ENCODE assay signal across 9 cellular contexts in the genomic region with DNA sequence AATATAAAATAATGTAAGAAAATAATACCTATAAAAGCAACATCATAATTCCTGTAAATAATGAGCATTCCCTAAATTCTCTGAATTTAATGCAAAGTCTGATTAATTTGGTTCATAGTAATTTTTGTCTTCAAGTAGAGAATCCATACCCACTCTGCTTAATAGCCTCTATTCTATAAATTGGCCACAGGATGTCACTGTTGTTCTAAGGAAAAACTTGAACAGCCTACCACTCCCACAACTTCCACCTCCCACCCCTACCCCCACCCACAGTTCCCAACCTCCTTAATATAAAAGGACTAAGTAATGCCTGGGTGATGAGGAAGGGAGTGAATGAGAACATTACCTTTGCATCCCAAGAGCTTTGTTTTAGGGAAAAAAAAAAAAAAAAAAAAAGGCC. TPM values are rescaled to one million over a fixed set of nuclear protein-coding genes. Genes with fewer than 3 reads are reported as not detected.
DNase-seq lines count a peak whose midpoint lies in the region; ATAC-seq and TF ChIP-seq lines count a peak whose summit lies in the region.
"Had no signal": no experiment of that assay in that cellular context is flagged by ENCODE, and none has a peak within 500 bp of the region (broad histone marks: within the 10 kb centered on the region; RNA-seq: fewer than 3 reads in every experiment).

No MANE protein-coding gene starts in this region.

- H3K9ac ChIP-seq in SU-DHL-6 (ENCODE audit: low read length): no peak overlapping the region

- no peaks in the 10 kb centered on the region for H4K20me1 ChIP-seq in SU-DHL-6 (ENCODE audit: low read depth, low read length)

- no peak overlapping the region for H3K4me3 ChIP-seq in SU-DHL-6 (ENCODE audit: insufficient read depth, low read length, poor library complexity, severe bottlenecking)

- H3K36me3 ChIP-seq in SU-DHL-6 (ENCODE audit: low read length): no peaks in the 10 kb centered on the region

- DNase-seq in ELR (ENCODE audit: low read depth): peak; percentile 65
- DNase-seq in M059J (ENCODE audit: low read depth): peak; percentile 48
- DNase-seq in hepatic stellate cell (ENCODE audit: low spot score): peak; percentile 8
- no peak for DNase-seq in stimulated activated CD4-positive, alpha-beta T cell treated with anti-CD3 and anti-CD28 coated beads, Interleukin-15, amount 100 ng/mL, for 24 hours
- DNase-seq in cerebellum (ENCODE audit: low spot score): no peak
- DNase-seq in NCI-H774 (lab: John Stamatoyannopoulos, UW): no peak

- no peaks in the 10 kb centered on the region for H3K9me2 ChIP-seq in SU-DHL-6 (replicated peaks; ENCODE audit: insufficient read depth, low read length)

- no peaks in the 10 kb centered on the region for H3F3A ChIP-seq in SU-DHL-6 (ENCODE audit: insufficient read depth)

- no peaks in the 10 kb centered on the region for H3K27me3 ChIP-seq in SU-DHL-6 (ENCODE audit: low read length)

- no peak overlapping the region for H3K4me2 ChIP-seq in SU-DHL-6 (ENCODE audit: low read depth, low read length, poor library complexity, severe bottlenecking)

- H3K9me3 ChIP-seq in SU-DHL-6 (ENCODE audit: insufficient read depth, low read length): no peaks in the 10 kb centered on the region

- H2AFZ ChIP-seq in SU-DHL-6 (ENCODE audit: low read depth, low read length, severe bottlenecking): no peak overlapping the region

- peak; percentile 36 for TF ChIP-seq CTCF in SU-DHL-6 (IDR thresholded peaks at IDR 0.05; ENCODE audit: insufficient read depth, low read length, poor library complexity, severe bottlenecking)

- ATAC-seq in HG02884 (IDR thresholded peaks at IDR 0.05; ENCODE audit: unreplicated experiment): no peak

- no peaks in the 10 kb centered on the region for H3K79me2 ChIP-seq in SU-DHL-6 (ENCODE audit: insufficient read depth, low read length)

- H3K27ac ChIP-seq in SU-DHL-6 (ENCODE audit: low read depth, low read length): no peak overlapping the region

RNA-seq across cellular contexts. Expression of a gene that starts 27.2 kb away (rescaled TPM):
- 1.3 and 2.8 TPM in 2 replicates for total RNA-seq in M059J (2014; rRNA removed; shearing (Covaris generic))
- 17.1 TPM for total RNA-seq in cerebellum

RNA-seq across cellular contexts. Expression of a gene that starts 57.4 kb away (rescaled TPM):
- not detected in 2 replicates for total RNA-seq in M059J (2014; rRNA removed; shearing (Covaris generic))
- total RNA-seq in cerebellum: 2.6 TPM
- total RNA-seq: T-helper 1 cell treated with Interleukin-12 subunit alpha and Interleukin-12 subunit beta and Interleukin-4 antibody, amounts not matched to agents 30 ng/mL and 1 ng/mL, for 36 hours had no signal

Comparison
In these comparisons a context has a peak if more than half of its experiments do, and no peak if none do; other contexts are left out.
1. DNase-seq: peak in ELR (single experiment), M059J (single experiment) and hepatic stellate cell (single experiment); none in stimulated activated CD4-positive, alpha-beta T cell treated with anti-CD3 and anti-CD28 coated beads, Interleukin-15, amount 100 ng/mL, for 24 hours (single experiment), cerebellum (single experiment) and NCI-H774 (single experiment).